ENCODE assay signal across 1 cellular context in the genomic region with DNA sequence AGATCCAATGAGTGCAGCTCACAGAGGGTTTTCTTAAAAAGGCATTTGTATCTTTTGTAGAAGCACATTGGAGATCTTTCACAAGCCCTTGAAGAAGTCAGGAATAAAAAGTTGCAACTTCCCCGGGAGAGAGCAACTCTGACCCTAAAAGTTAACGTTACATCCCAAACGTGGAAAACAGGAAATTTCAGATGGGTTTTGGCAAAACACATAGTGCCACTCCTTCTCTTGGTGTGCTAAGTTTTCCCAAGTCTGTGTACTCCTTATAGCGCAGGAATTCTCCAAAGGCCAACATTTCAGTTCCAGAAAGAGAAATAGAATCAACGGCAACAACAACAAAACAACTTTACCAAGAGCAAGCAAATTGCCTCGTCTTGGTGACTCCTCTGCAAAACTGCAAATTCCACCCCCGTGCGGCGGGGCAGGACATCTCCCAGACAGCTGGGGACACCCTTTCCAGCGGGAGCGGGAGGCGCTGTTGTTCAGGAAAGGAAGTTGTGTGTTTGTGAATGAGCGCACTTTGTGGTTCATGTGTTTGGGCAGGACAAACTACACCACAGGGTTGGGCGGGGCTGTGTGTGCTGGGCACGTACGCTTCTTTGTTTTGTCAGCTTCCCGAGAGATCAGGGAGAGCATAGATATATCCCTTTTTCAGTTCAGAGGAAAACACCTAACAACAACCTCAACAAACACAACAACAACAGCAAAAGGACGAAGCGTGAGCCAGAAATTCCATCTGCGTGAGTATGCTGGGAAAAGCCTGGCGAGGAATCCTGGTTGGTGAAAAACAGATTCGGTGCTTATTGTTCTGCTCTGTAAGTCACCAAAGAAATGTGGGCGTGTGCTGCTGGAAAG.
TF ChIP-seq lines count a peak whose summit lies in the region.

No MANE protein-coding gene starts in this region.

TF ChIP-seq in HepG2, 621 proteins besides CTCF, POLR2A, EP300 and RAD21 (continued from another document):
- peak; percentile 75; the same call in 1 of the 2 replicates for TF ChIP-seq ZNF646 (CRISPR knock-in tag; IDR thresholded peaks at IDR 0.05)
